ENCODE assay signal across 8 cellular contexts in the genomic region with DNA sequence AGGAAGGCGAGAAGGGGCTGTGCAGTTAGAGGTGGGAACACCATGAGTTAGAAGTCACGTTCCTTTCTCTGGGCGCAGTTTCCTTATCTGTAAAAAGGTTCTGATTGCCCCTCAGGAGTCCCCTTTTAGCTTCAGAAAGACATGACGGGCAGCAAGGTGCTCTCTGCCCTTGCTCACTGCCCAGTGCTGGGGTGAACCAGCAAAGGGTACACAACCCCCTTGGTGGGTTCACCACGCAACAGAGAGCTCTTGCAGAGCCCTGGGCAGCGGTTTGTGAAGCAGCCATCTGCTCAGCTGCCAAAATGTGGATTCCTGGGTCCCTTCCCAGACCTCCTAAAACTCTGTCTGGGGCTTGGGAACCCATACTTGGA. TPM values are rescaled to one million over a fixed set of nuclear protein-coding genes. Genes with fewer than 3 reads are reported as not detected.
A peak's percentile ranks its signal among the peaks of the same experiment; 100 is the strongest.
DNase-seq lines count a peak whose midpoint lies in the region; ATAC-seq and TF ChIP-seq lines count a peak whose summit lies in the region.

No MANE protein-coding gene starts in this region.

- peak overlapping the region; percentile 84 for H2AFZ ChIP-seq in hepatocyte

- WGBS in hepatocyte (ENCODE audit: low lambda C conversion rate, missing lambda C conversion rate): 36% methylated on average over 6 of the region's 6 CpGs

- H3K9ac ChIP-seq in skeletal muscle satellite cell (ENCODE audit: low read depth, low read length): peak overlapping the region; percentile 62

- no peak for ATAC-seq in GM18858 (IDR thresholded peaks at IDR 0.05; ENCODE audit: unreplicated experiment)

- no peaks in the 10 kb centered on the region for H3K9me2 ChIP-seq in hepatocyte (replicated peaks; ENCODE audit: insufficient read depth)

- H3K27me3 ChIP-seq in WERI-Rb-1 (ENCODE audit: insufficient read depth, low read depth, severe bottlenecking) (no peaks in the 10 kb centered on the region), hepatocyte (no peaks in the 10 kb centered on the region), skeletal muscle satellite cell (ENCODE audit: control insufficient read depth, insufficient read depth, low read length) (peaks cover 4% of the 10 kb centered on the region)

- H3K9me3 ChIP-seq in HEK293 (ENCODE audit: control insufficient read depth, insufficient read depth, low read depth, low read length) (no peaks in the 10 kb centered on the region), WERI-Rb-1 (ENCODE audit: severe bottlenecking) (no peaks in the 10 kb centered on the region), hepatocyte (ENCODE audit: low read depth) (no peaks in the 10 kb centered on the region), skeletal muscle satellite cell (replicated peaks; ENCODE audit: low read length) (no peaks in the 10 kb centered on the region)

- TF ChIP-seq CTCF in HEK293 (tag by site-specific recombination; IDR thresholded peaks at IDR 0.05): no peak
- TF ChIP-seq CTCF in WERI-Rb-1 (IDR thresholded peaks at IDR 0.05; ENCODE audit: low read depth, low read length): no peak
- no peak for TF ChIP-seq CTCF in hepatocyte (IDR thresholded peaks at IDR 0.05; ENCODE audit: poor library complexity)
- TF ChIP-seq CTCF in GM10266 (IDR thresholded peaks at IDR 0.05; ENCODE audit: control insufficient read depth, insufficient read depth, low read depth, missing control alignments): no peak

- H4K20me1 ChIP-seq in hepatocyte (ENCODE audit: insufficient read depth, poor library complexity, severe bottlenecking): no peaks in the 10 kb centered on the region

- H3K36me3 ChIP-seq in HEK293 (ENCODE audit: control insufficient read depth in 2 of 2, insufficient read depth in 1 of 2, low read length in 2 of 2): peaks cover 0 to 9% of the 10 kb centered on the region in 2 experiments; a peak in 1 of 3 replicates
- H3K36me3 ChIP-seq in WERI-Rb-1: peaks cover 15% of the 10 kb centered on the region
- no peaks in the 10 kb centered on the region for H3K36me3 ChIP-seq in hepatocyte (replicated peaks; ENCODE audit: insufficient read depth, low read depth)
- H3K36me3 ChIP-seq in skeletal muscle satellite cell (ENCODE audit: insufficient read depth, low read length): peaks cover 15% of the 10 kb centered on the region

- H3K4me2 ChIP-seq in hepatocyte: peak overlapping the region; percentile 93
- peak overlapping the region; percentile 99 for H3K4me2 ChIP-seq in skeletal muscle satellite cell (ENCODE audit: low read length)

- CTCF ChIA-PET in HEK293 (lab: Yijun Ruan, JAX): interaction anchor here (3.7 kb wide), 1 partner anchor 18 kb away, joined by 18 read pairs; no protein-coding TSS in a partner anchor

- POLR2A ChIA-PET in HEK293 (lab: Yijun Ruan, JAX): interaction anchor here (0.6 to 1.8 kb wide), 5 partner anchors 25 to 175 kb away, joined by 3 to 8 read pairs (median 4); a partner anchor contains a TSS

- H3K79me2 ChIP-seq in hepatocyte: no peaks in the 10 kb centered on the region

- H3K4me1 ChIP-seq in HEK293 (ENCODE audit: control insufficient read depth, insufficient read depth, low read length) (peaks cover 26% of the 10 kb centered on the region), hepatocyte (ENCODE audit: insufficient read depth) (peaks cover 34% of the 10 kb centered on the region), skeletal muscle satellite cell (ENCODE audit: control insufficient read depth, insufficient read depth, low read length) (peaks cover 46% of the 10 kb centered on the region)

- peak overlapping the region; percentile 87 for H3K27ac ChIP-seq in HEK293 (ENCODE audit: extremely low read depth, low read depth, low read length)
- H3K27ac ChIP-seq in WERI-Rb-1: peak overlapping the region; percentile 87
- peak overlapping the region; percentile 97 for H3K27ac ChIP-seq in hepatocyte

- DNase-seq in WERI-Rb-1 (no peak), hepatocyte (ENCODE audit: low spot score) (no peak), cerebellar nuclear complex (lab: John Stamatoyannopoulos, UW) (no peak), GM10266 (ENCODE audit: extremely low spot score) (no peak), foreskin melanocyte (no peak)

- H3K4me3 ChIP-seq in HEK293 (ENCODE audit: low read depth, low read length): no peak overlapping the region
- peak overlapping the region; percentile 68 for H3K4me3 ChIP-seq in WERI-Rb-1 (ENCODE audit: low read depth, low read length)
- H3K4me3 ChIP-seq in hepatocyte: peak overlapping the region; percentile 57
- peak overlapping the region; percentile 78 for H3K4me3 ChIP-seq in skeletal muscle satellite cell (ENCODE audit: low read length)

TF ChIP-seq in HEK293, 187 proteins besides CTCF, POLR2A, EP300 and RAD21:
- TF ChIP-seq TCF7L2 (IDR thresholded peaks at IDR 0.05; ENCODE audit: borderline replicate concordance, low read depth, low read length) (no peak), ZNF202 (tag by site-specific recombination; IDR thresholded peaks at IDR 0.05; ENCODE audit: borderline replicate concordance) (no peak), ZNF621 (tag by site-specific recombination; IDR thresholded peaks at IDR 0.05) (no peak), ZNF837 (tag by site-specific recombination; IDR thresholded peaks at IDR 0.05) (no peak), ZNF19 (tag by site-specific recombination; IDR thresholded peaks at IDR 0.05; ENCODE audit: low read depth) (no peak), ZBTB21 (tag by site-specific recombination; IDR thresholded peaks at IDR 0.05) (no peak), ZNF302 (tag by site-specific recombination; IDR thresholded peaks at IDR 0.05; ENCODE audit: low read depth) (no peak), ZNF248 (tag by site-specific recombination; IDR thresholded peaks at IDR 0.05) (no peak), ZNF529 (tag by site-specific recombination; IDR thresholded peaks at IDR 0.05; ENCODE audit: insufficient replicate concordance) (no peak), ZNF16 (tag by site-specific recombination; IDR thresholded peaks at IDR 0.05; ENCODE audit: low read depth) (no peak), ZXDB (tag by site-specific recombination; IDR thresholded peaks at IDR 0.05) (no peak), ZNF311 (tag by site-specific recombination; IDR thresholded peaks at IDR 0.05; ENCODE audit: borderline replicate concordance) (no peak)
- TF ChIP-seq, protein P1, sequence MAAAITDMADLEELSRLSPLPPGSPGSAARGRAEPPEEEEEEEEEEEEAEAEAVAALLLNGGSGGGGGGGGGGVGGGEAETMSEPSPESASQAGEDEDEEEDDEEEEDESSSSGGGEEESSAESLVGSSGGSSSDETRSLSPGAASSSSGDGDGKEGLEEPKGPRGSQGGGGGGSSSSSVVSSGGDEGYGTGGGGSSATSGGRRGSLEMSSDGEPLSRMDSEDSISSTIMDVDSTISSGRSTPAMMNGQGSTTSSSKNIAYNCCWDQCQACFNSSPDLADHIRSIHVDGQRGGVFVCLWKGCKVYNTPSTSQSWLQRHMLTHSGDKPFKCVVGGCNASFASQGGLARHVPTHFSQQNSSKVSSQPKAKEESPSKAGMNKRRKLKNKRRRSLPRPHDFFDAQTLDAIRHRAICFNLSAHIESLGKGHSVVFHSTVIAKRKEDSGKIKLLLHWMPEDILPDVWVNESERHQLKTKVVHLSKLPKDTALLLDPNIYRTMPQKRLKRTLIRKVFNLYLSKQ (tag by site-specific recombination; IDR thresholded peaks at IDR 0.05; ENCODE audit: borderline replicate concordance): no peak
- TF ChIP-seq, protein P2, sequence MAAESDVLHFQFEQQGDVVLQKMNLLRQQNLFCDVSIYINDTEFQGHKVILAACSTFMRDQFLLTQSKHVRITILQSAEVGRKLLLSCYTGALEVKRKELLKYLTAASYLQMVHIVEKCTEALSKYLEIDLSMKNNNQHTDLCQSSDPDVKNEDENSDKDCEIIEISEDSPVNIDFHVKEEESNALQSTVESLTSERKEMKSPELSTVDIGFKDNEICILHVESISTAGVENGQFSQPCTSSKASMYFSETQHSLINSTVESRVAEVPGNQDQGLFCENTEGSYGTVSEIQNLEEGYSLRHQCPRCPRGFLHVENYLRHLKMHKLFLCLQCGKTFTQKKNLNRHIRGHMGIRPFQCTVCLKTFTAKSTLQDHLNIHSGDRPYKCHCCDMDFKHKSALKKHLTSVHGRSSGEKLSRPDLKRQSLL (tag by site-specific recombination; IDR thresholded peaks at IDR 0.05): no peak

RNA-seq across cellular contexts. Expression of a gene that starts 0.9 kb away (rescaled TPM):
- 97.2 and 105 TPM in 2 replicates for total RNA-seq in hepatocyte
- 165 and 213 TPM in 2 replicates for polyA plus RNA-seq in hepatocyte
- 0.22 and 0.25 TPM in 2 replicates for total RNA-seq in skeletal muscle satellite cell (2012; rRNA removed)

RNA-seq across cellular contexts. Expression of a gene that starts 5.0 kb away (rescaled TPM):
- total RNA-seq in hepatocyte: 0.43 and 2.6 TPM in 2 replicates
- polyA plus RNA-seq in hepatocyte: 0.77 and 0.97 TPM in 2 replicates
- not detected in 2 replicates for total RNA-seq in skeletal muscle satellite cell (2012; rRNA removed)

RNA-seq across cellular contexts. Expression of a gene that starts 9.7 kb away (rescaled TPM):
- total RNA-seq in hepatocyte: 23.0 and 26.0 TPM in 2 replicates
- polyA plus RNA-seq in hepatocyte: 39.0 and 46.8 TPM in 2 replicates
- 15.0 and 19.0 TPM in 2 replicates for total RNA-seq in skeletal muscle satellite cell (2012; rRNA removed)

RNA-seq across cellular contexts. Expression of a gene that starts 42.1 kb away (rescaled TPM):
- 25.6 and 26.4 TPM in 2 replicates for total RNA-seq in hepatocyte
- polyA plus RNA-seq in hepatocyte: 23.8 and 25.4 TPM in 2 replicates
- 16.6 and 18.0 TPM in 2 replicates for total RNA-seq in skeletal muscle satellite cell (2012; rRNA removed)

RNA-seq across cellular contexts. Expression of a gene that starts 42.5 kb away (rescaled TPM):
- 18.3 and 36.5 TPM in 2 replicates for total RNA-seq in hepatocyte
- 53.9 and 59.2 TPM in 2 replicates for polyA plus RNA-seq in hepatocyte
- 10.7 and 13.9 TPM in 2 replicates for total RNA-seq in skeletal muscle satellite cell (2012; rRNA removed)
